12 cellular contexts compared by ENCODE assay signal in the genomic region with DNA sequence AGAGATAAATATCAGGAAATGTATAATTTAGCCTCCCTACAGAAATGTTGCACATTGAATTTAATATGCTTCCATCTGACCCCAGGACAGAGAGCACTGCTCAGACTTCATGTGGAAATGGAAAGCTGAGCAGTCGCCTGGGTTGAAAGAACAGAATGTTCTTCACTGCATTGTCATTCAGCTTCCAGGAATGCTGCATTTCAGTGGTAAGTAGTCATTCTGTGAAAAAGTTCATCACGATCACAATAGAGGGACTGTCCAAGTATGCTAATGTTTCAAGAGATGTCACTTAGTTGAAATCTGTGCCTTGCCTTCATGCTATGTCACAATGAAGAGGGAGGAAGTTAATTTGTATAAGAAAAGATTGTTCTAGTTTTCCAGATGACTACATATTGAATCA.
DNase-seq lines count a peak whose midpoint lies in the region; ATAC-seq, FAIRE-seq and TF ChIP-seq lines count a peak whose summit lies in the region.
"Had no signal": no experiment of that assay in that cellular context is flagged by ENCODE, and none has a peak within 500 bp of the region (broad histone marks: within the 10 kb centered on the region; RNA-seq: fewer than 3 reads in every experiment).

No MANE protein-coding gene starts in this region.

- POLR2A ChIA-PET in naive thymus-derived CD8-positive, alpha-beta T cell (lab: Charles Lee) = interaction anchor here (0.5 kb wide), 1 partner anchor 38 kb away, joined by 11 read pairs; no protein-coding TSS in a partner anchor

- H3K36me3 ChIP-seq in keratinocyte (ENCODE audit: control insufficient read depth in 2 of 2, extremely low read depth in 1 of 2, insufficient read depth in 2 of 2, low read length in 2 of 2) = no peaks in the 10 kb centered on the region

- H3K4me1 Mint-ChIP-seq in activated naive CD8-positive, alpha-beta T cell treated with anti-CD3 and anti-CD28 coated beads, Interleukin-2, amount 50 U/mL, for 24 hours = peaks cover 46% of the 10 kb centered on the region
- peaks cover 3 to 15% (median 12%) of the 10 kb centered on the region in 4 donors for H3K4me1 Mint-ChIP-seq in naive thymus-derived CD8-positive, alpha-beta T cell
- H3K4me1 Mint-ChIP-seq: CD4-positive, CD25-positive, alpha-beta regulatory T cell had no signal

- no peaks in the 10 kb centered on the region for H3K36me3 Mint-ChIP-seq in activated naive CD8-positive, alpha-beta T cell treated with anti-CD3 and anti-CD28 coated beads, Interleukin-2, amount 50 U/mL, for 24 hours (ENCODE audit: low read depth)
- peaks cover 9 to 55% (median 15%) of the 10 kb centered on the region in 3 donors for H3K36me3 Mint-ChIP-seq in naive thymus-derived CD8-positive, alpha-beta T cell
- H3K36me3 Mint-ChIP-seq: CD4-positive, CD25-positive, alpha-beta regulatory T cell had no signal

- TF ChIP-seq CTCF in keratinocyte (optimal IDR thresholded peaks at IDR 0.05 in 1 of 3, IDR thresholded peaks at IDR 0.05 in 1 of 3, conservative IDR thresholded peaks at IDR 0.05 in 1 of 3; ENCODE audit: extremely low read depth in 1 of 3, insufficient read depth in 2 of 3, low read length in 3 of 3) = no peak

- no peak overlapping the region for H3K4me3 ChIP-seq in keratinocyte (ENCODE audit: control insufficient read depth in 2 of 3, extremely low read depth in 1 of 3, insufficient read depth in 2 of 3, low read depth in 1 of 3, low read length in 3 of 3)

- peak; percentile 73 for ATAC-seq in HG02571 (IDR thresholded peaks at IDR 0.05; ENCODE audit: unreplicated experiment)
- ATAC-seq in activated naive CD8-positive, alpha-beta T cell treated with anti-CD3 and anti-CD28 coated beads, Interleukin-2, amount 50 U/mL, for 24 hours = peak; percentile 57
- ATAC-seq in GM21528 (IDR thresholded peaks at IDR 0.05; ENCODE audit: low FRiP score, unreplicated experiment) = no peak
- ATAC-seq in naive thymus-derived CD8-positive, alpha-beta T cell = no peak
- ATAC-seq: HCT116 had no signal

- peak; percentile 14 for DNase-seq in EH (ENCODE audit: low read depth)
- DNase-seq in activated naive CD8-positive, alpha-beta T cell treated with anti-CD3 and anti-CD28 coated beads, Interleukin-2, amount 50 U/mL, for 24 hours = no peak
- DNase-seq in keratinocyte (ENCODE audit: low read depth, low spot score) = no peak
- DNase-seq in A172 (ENCODE audit: low spot score) = no peak
- DNase-seq in activated CD8-positive, alpha-beta memory T cell treated with anti-CD3 and anti-CD28 coated beads, Interleukin-2, amount 50 U/mL, for 4 hours = no peak
- DNase-seq in naive thymus-derived CD8-positive, alpha-beta T cell = no peak
- DNase-seq: activated CD8-positive, alpha-beta memory T cell treated with anti-CD3 and anti-CD28 coated beads, Interleukin-2, amount 50 U/mL, for 48 hours; CD4-positive, CD25-positive, alpha-beta regulatory T cell; NCI-H526 treated with DMSO at 0.1 percent for 48 hours had no signal

- H3K4me2 ChIP-seq in keratinocyte (ENCODE audit: control insufficient read depth, extremely low read depth, insufficient read depth, low read depth, low read length) = peak overlapping the region; percentile 47

- no peak overlapping the region for H2AFZ ChIP-seq in keratinocyte (ENCODE audit: control insufficient read depth, low read length)

- no peaks in the 10 kb centered on the region for H3K9me3 ChIP-seq in keratinocyte (ENCODE audit: control insufficient read depth, low read depth, low read length)

- no peaks in the 10 kb centered on the region for H4K20me1 ChIP-seq in keratinocyte (ENCODE audit: control insufficient read depth, extremely low read depth, insufficient read depth, low read length)

- H3K9me1 ChIP-seq in keratinocyte (ENCODE audit: control insufficient read depth, extremely low read depth, insufficient read depth, low read length) = no peaks in the 10 kb centered on the region

- H3K79me2 ChIP-seq in keratinocyte (ENCODE audit: control insufficient read depth, insufficient read depth, low read length) = no peaks in the 10 kb centered on the region

- H3K27ac Mint-ChIP-seq in activated naive CD8-positive, alpha-beta T cell treated with anti-CD3 and anti-CD28 coated beads, Interleukin-2, amount 50 U/mL, for 24 hours = peak overlapping the region; percentile 62
- H3K27ac Mint-ChIP-seq in naive thymus-derived CD8-positive, alpha-beta T cell = no peak overlapping the region

- no peaks in the 10 kb centered on the region for H3K27me3 ChIP-seq in keratinocyte (ENCODE audit: control insufficient read depth, extremely low read depth, insufficient read depth, low read length)

- peaks cover 2% of the 10 kb centered on the region for H3K27me3 Mint-ChIP-seq in activated naive CD8-positive, alpha-beta T cell treated with anti-CD3 and anti-CD28 coated beads, Interleukin-2, amount 50 U/mL, for 24 hours
- H3K27me3 Mint-ChIP-seq in naive thymus-derived CD8-positive, alpha-beta T cell = no peaks in the 10 kb centered on the region
- H3K27me3 Mint-ChIP-seq: CD4-positive, CD25-positive, alpha-beta regulatory T cell had no signal

- peak overlapping the region; percentile 93 for H3K27ac ChIP-seq in keratinocyte (ENCODE audit: control insufficient read depth, insufficient read depth, low read length)

- peak overlapping the region; percentile 20 for H3K9ac ChIP-seq in keratinocyte (ENCODE audit: control insufficient read depth, extremely low read depth, insufficient read depth, low read length)

- FAIRE-seq in keratinocyte (lab: Jason Lieb, UNC) = peak; percentile 85

- no peaks in the 10 kb centered on the region for H3K9me3 Mint-ChIP-seq in activated naive CD8-positive, alpha-beta T cell treated with anti-CD3 and anti-CD28 coated beads, Interleukin-2, amount 50 U/mL, for 24 hours
- H3K9me3 Mint-ChIP-seq in naive thymus-derived CD8-positive, alpha-beta T cell = no peaks in the 10 kb centered on the region
- H3K9me3 Mint-ChIP-seq: CD4-positive, CD25-positive, alpha-beta regulatory T cell had no signal

- H3K4me1 ChIP-seq in keratinocyte (ENCODE audit: control insufficient read depth, extremely low read depth, insufficient read depth, low read length) = peaks cover 57% of the 10 kb centered on the region

- dilution Hi-C loops in keratinocyte (cut with MboI; ENCODE audit: extremely low pct_ligation_motif_present, low sequenced_read_pairs) = no loop called here

- H3K4me3 Mint-ChIP-seq in activated naive CD8-positive, alpha-beta T cell treated with anti-CD3 and anti-CD28 coated beads, Interleukin-2, amount 50 U/mL, for 24 hours = no peak overlapping the region
- H3K4me3 Mint-ChIP-seq in naive thymus-derived CD8-positive, alpha-beta T cell = no peak overlapping the region
- H3K4me3 Mint-ChIP-seq: CD4-positive, CD25-positive, alpha-beta regulatory T cell had no signal

Comparison
In these comparisons a context has a peak if more than half of its experiments do, and no peak if none do; other contexts are left out.
1. ATAC-seq: peak in HG02571 (single experiment) and activated naive CD8-positive, alpha-beta T cell treated with anti-CD3 and anti-CD28 coated beads, Interleukin-2, amount 50 U/mL, for 24 hours (single experiment); none in GM21528 (single experiment) and naive thymus-derived CD8-positive, alpha-beta T cell (0 of 2).